3 cellular contexts compared by ENCODE assay signal in genomic region chr9:120885968-120886367, GRCh38.
TF ChIP-seq lines count a peak whose summit lies in the region.

No MANE protein-coding gene starts in this region.

TF ChIP-seq in A549, 52 proteins besides CTCF, POLR2A, EP300 and RAD21 (continues in another document):
- no peak for TF ChIP-seq HDAC2 (IDR thresholded peaks at IDR 0.05)
- TF ChIP-seq E2F6 (IDR thresholded peaks at IDR 0.05; ENCODE audit: borderline replicate concordance, low read depth), result no peak
- TF ChIP-seq, protein P1, sequence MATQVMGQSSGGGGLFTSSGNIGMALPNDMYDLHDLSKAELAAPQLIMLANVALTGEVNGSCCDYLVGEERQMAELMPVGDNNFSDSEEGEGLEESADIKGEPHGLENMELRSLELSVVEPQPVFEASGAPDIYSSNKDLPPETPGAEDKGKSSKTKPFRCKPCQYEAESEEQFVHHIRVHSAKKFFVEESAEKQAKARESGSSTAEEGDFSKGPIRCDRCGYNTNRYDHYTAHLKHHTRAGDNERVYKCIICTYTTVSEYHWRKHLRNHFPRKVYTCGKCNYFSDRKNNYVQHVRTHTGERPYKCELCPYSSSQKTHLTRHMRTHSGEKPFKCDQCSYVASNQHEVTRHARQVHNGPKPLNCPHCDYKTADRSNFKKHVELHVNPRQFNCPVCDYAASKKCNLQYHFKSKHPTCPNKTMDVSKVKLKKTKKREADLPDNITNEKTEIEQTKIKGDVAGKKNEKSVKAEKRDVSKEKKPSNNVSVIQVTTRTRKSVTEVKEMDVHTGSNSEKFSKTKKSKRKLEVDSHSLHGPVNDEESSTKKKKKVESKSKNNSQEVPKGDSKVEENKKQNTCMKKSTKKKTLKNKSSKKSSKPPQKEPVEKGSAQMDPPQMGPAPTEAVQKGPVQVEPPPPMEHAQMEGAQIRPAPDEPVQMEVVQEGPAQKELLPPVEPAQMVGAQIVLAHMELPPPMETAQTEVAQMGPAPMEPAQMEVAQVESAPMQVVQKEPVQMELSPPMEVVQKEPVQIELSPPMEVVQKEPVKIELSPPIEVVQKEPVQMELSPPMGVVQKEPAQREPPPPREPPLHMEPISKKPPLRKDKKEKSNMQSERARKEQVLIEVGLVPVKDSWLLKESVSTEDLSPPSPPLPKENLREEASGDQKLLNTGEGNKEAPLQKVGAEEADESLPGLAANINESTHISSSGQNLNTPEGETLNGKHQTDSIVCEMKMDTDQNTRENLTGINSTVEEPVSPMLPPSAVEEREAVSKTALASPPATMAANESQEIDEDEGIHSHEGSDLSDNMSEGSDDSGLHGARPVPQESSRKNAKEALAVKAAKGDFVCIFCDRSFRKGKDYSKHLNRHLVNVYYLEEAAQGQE (IDR thresholded peaks at IDR 0.05), result no peak
- TF ChIP-seq, protein P2, sequence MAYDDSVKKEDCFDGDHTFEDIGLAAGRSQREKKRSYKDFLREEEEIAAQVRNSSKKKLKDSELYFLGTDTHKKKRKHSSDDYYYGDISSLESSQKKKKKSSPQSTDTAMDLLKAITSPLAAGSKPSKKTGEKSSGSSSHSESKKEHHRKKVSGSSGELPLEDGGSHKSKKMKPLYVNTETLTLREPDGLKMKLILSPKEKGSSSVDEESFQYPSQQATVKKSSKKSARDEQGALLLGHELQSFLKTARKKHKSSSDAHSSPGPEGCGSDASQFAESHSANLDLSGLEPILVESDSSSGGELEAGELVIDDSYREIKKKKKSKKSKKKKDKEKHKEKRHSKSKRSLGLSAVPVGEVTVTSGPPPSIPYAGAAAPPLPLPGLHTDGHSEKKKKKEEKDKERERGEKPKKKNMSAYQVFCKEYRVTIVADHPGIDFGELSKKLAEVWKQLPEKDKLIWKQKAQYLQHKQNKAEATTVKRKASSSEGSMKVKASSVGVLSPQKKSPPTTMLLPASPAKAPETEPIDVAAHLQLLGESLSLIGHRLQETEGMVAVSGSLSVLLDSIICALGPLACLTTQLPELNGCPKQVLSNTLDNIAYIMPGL (CRISPR knock-in tag; IDR thresholded peaks at IDR 0.05; ENCODE audit: borderline replicate concordance), result no peak
- no peak for TF ChIP-seq CHD2 (IDR thresholded peaks at IDR 0.05; ENCODE audit: low read length, partially characterized antibody)
- TF ChIP-seq EHF (CRISPR knock-in tag; IDR thresholded peaks at IDR 0.05), result no peak
- TF ChIP-seq CBX8 (IDR thresholded peaks at IDR 0.05), result no peak
- TF ChIP-seq RARB (CRISPR knock-in tag; IDR thresholded peaks at IDR 0.05), result no peak
- no peak for TF ChIP-seq PHF8 (IDR thresholded peaks at IDR 0.05; ENCODE audit: borderline replicate concordance, low read depth)
- no peak for TF ChIP-seq PBX3 (IDR thresholded peaks at IDR 0.05)
- TF ChIP-seq FOSL2 (IDR thresholded peaks at IDR 0.05), result no peak
- no peak for TF ChIP-seq FOSL2 (CRISPR knock-in tag; IDR thresholded peaks at IDR 0.05)
- TF ChIP-seq MAZ (IDR thresholded peaks at IDR 0.05; ENCODE audit: borderline replicate concordance, low read depth, low read length), result no peak
- TF ChIP-seq JUNB (IDR thresholded peaks at IDR 0.05), result no peak

TF ChIP-seq in IMR-90, 13 proteins besides CTCF, POLR2A, EP300 and RAD21:
- no peak for TF ChIP-seq NFE2L2 (IDR thresholded peaks at IDR 0.05; ENCODE audit: low read depth, low read length)
- no peak for TF ChIP-seq RCOR1 (IDR thresholded peaks at IDR 0.05; ENCODE audit: insufficient replicate concordance, low read length)
- no peak for TF ChIP-seq SMC3 (IDR thresholded peaks at IDR 0.05; ENCODE audit: low read depth, low read length)
- TF ChIP-seq MAZ (IDR thresholded peaks at IDR 0.05; ENCODE audit: borderline replicate concordance, low read depth, low read length), result no peak
- no peak for TF ChIP-seq BHLHE40 (IDR thresholded peaks at IDR 0.05; ENCODE audit: low read depth, low read length)
- TF ChIP-seq MAFK (IDR thresholded peaks at IDR 0.05; ENCODE audit: low read depth, low read length), result no peak
- TF ChIP-seq, protein P3, sequence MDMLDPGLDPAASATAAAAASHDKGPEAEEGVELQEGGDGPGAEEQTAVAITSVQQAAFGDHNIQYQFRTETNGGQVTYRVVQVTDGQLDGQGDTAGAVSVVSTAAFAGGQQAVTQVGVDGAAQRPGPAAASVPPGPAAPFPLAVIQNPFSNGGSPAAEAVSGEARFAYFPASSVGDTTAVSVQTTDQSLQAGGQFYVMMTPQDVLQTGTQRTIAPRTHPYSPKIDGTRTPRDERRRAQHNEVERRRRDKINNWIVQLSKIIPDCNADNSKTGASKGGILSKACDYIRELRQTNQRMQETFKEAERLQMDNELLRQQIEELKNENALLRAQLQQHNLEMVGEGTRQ (IDR thresholded peaks at IDR 0.05; ENCODE audit: low read depth, low read length), result no peak
- no peak for TF ChIP-seq CEBPB (IDR thresholded peaks at IDR 0.05; ENCODE audit: low read depth, low read length)
- TF ChIP-seq ELK1 (IDR thresholded peaks at IDR 0.05; ENCODE audit: borderline replicate concordance, low read depth, low read length), result no peak
- no peak for TF ChIP-seq MXI1 (IDR thresholded peaks at IDR 0.05; ENCODE audit: borderline replicate concordance, low read depth, low read length)

TF ChIP-seq in GM12878, 131 proteins besides CTCF, POLR2A, EP300 and RAD21:
- TF ChIP-seq, protein P1 (IDR thresholded peaks at IDR 0.05; ENCODE audit: low read depth, low read length), result no peak
- no peak for TF ChIP-seq FOS (IDR thresholded peaks at IDR 0.05; ENCODE audit: borderline replicate concordance, extremely low read depth, insufficient read length)
- no peak for TF ChIP-seq RCOR1 (conservative IDR thresholded peaks at IDR 0.05; ENCODE audit: low read depth, low read length)
- TF ChIP-seq, protein P4, sequence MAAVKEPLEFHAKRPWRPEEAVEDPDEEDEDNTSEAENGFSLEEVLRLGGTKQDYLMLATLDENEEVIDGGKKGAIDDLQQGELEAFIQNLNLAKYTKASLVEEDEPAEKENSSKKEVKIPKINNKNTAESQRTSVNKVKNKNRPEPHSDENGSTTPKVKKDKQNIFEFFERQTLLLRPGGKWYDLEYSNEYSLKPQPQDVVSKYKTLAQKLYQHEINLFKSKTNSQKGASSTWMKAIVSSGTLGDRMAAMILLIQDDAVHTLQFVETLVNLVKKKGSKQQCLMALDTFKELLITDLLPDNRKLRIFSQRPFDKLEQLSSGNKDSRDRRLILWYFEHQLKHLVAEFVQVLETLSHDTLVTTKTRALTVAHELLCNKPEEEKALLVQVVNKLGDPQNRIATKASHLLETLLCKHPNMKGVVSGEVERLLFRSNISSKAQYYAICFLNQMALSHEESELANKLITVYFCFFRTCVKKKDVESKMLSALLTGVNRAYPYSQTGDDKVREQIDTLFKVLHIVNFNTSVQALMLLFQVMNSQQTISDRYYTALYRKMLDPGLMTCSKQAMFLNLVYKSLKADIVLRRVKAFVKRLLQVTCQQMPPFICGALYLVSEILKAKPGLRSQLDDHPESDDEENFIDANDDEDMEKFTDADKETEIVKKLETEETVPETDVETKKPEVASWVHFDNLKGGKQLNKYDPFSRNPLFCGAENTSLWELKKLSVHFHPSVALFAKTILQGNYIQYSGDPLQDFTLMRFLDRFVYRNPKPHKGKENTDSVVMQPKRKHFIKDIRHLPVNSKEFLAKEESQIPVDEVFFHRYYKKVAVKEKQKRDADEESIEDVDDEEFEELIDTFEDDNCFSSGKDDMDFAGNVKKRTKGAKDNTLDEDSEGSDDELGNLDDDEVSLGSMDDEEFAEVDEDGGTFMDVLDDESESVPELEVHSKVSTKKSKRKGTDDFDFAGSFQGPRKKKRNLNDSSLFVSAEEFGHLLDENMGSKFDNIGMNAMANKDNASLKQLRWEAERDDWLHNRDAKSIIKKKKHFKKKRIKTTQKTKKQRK (IDR thresholded peaks at IDR 0.05; ENCODE audit: low read depth, low read length), result no peak
- TF ChIP-seq, protein P5, sequence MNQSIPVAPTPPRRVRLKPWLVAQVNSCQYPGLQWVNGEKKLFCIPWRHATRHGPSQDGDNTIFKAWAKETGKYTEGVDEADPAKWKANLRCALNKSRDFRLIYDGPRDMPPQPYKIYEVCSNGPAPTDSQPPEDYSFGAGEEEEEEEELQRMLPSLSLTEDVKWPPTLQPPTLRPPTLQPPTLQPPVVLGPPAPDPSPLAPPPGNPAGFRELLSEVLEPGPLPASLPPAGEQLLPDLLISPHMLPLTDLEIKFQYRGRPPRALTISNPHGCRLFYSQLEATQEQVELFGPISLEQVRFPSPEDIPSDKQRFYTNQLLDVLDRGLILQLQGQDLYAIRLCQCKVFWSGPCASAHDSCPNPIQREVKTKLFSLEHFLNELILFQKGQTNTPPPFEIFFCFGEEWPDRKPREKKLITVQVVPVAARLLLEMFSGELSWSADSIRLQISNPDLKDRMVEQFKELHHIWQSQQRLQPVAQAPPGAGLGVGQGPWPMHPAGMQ (IDR thresholded peaks at IDR 0.05; ENCODE audit: borderline replicate concordance), result no peak
- TF ChIP-seq SMC3 (IDR thresholded peaks at IDR 0.05; ENCODE audit: borderline replicate concordance, low read length), result no peak
- TF ChIP-seq MYB (IDR thresholded peaks at IDR 0.05; ENCODE audit: borderline replicate concordance, low read depth, low read length), result no peak
- TF ChIP-seq RB1 (IDR thresholded peaks at IDR 0.05; ENCODE audit: borderline replicate concordance), result no peak
- no peak for TF ChIP-seq BRCA1 (IDR thresholded peaks at IDR 0.05; ENCODE audit: low read depth, low read length)
- no peak for TF ChIP-seq IKZF1 (conservative IDR thresholded peaks at IDR 0.05)
- no peak for TF ChIP-seq ELK1 (IDR thresholded peaks at IDR 0.05; ENCODE audit: low read depth, low read length)
- no peak for TF ChIP-seq POU2F2 (IDR thresholded peaks at IDR 0.05; ENCODE audit: borderline replicate concordance, low read depth, low read length)
- no peak for TF ChIP-seq NFXL1 (IDR thresholded peaks at IDR 0.05; ENCODE audit: borderline replicate concordance)
- TF ChIP-seq KAT2A (conservative IDR thresholded peaks at IDR 0.05; ENCODE audit: control insufficient read depth, low read depth, low read length), result no peak
- TF ChIP-seq RAD51 (IDR thresholded peaks at IDR 0.05), result no peak
- no peak for TF ChIP-seq ZNF622 (IDR thresholded peaks at IDR 0.05)
